In the genomic region with DNA sequence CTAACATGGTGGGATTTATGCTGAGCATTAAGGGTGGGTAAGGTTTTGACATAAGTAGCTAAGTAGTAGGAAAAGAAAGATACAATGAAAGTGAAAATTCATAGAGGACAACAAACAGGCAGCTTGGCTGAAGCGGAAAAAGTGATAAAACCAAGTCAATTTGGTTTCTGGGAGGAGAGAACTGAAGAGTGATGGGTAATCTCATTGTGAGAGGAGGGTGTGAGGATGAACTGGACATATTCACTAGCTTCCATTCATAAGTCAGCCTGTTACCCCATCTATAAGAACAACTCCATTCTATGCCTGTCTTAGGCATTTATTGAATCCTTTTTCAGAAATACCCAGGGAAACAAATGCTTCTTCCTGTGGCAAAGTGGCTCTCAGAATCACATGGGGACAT, we compare ENCODE assay signal across 15 cellular contexts.
DNase-seq lines count a peak whose midpoint lies in the region; ATAC-seq lines count a peak whose summit lies in the region.
"Had no signal": no experiment of that assay in that cellular context is flagged by ENCODE, and none has a peak within 500 bp of the region (broad histone marks: within the 10 kb centered on the region; RNA-seq: fewer than 3 reads in every experiment).

No MANE protein-coding gene starts in this region.

- H3K4me1 Mint-ChIP-seq in activated CD4-positive, alpha-beta T cell treated with anti-CD3 and anti-CD28 coated beads for 36 hours: peaks cover 9% of the 10 kb centered on the region
- H3K4me1 Mint-ChIP-seq in activated T-cell treated with anti-CD3 and anti-CD28 coated beads, Interleukin-2, amount 50 U/mL, for 4 hours (ENCODE audit: low read depth): peaks cover 4% of the 10 kb centered on the region
- peaks cover 31% of the 10 kb centered on the region for H3K4me1 Mint-ChIP-seq in activated naive CD8-positive, alpha-beta T cell treated with anti-CD3 and anti-CD28 coated beads, Interleukin-2, amount 50 U/mL, for 24 hours
- peaks cover 5% of the 10 kb centered on the region for H3K4me1 Mint-ChIP-seq in activated naive CD8-positive, alpha-beta T cell treated with anti-CD3 and anti-CD28 coated beads for 36 hours
- H3K4me1 Mint-ChIP-seq: B cell; CD4-positive, CD25-positive, alpha-beta regulatory T cell had no signal

- no peaks in the 10 kb centered on the region for H3K9me3 Mint-ChIP-seq in activated CD4-positive, alpha-beta T cell treated with anti-CD3 and anti-CD28 coated beads for 36 hours (ENCODE audit: low read depth)
- H3K9me3 Mint-ChIP-seq in activated T-cell treated with anti-CD3 and anti-CD28 coated beads, Interleukin-2, amount 50 U/mL, for 4 hours: no peaks in the 10 kb centered on the region
- peaks cover 3% of the 10 kb centered on the region for H3K9me3 Mint-ChIP-seq in activated naive CD8-positive, alpha-beta T cell treated with anti-CD3 and anti-CD28 coated beads, Interleukin-2, amount 50 U/mL, for 24 hours
- no peaks in the 10 kb centered on the region for H3K9me3 Mint-ChIP-seq in activated naive CD8-positive, alpha-beta T cell treated with anti-CD3 and anti-CD28 coated beads for 36 hours
- H3K9me3 Mint-ChIP-seq: CD8-positive, alpha-beta T cell; HFFc6 had no signal

- no peak overlapping the region for H3K27ac Mint-ChIP-seq in activated CD4-positive, alpha-beta T cell treated with anti-CD3 and anti-CD28 coated beads for 36 hours
- peak overlapping the region; percentile 29 for H3K27ac Mint-ChIP-seq in activated naive CD8-positive, alpha-beta T cell treated with anti-CD3 and anti-CD28 coated beads, Interleukin-2, amount 50 U/mL, for 24 hours
- H3K27ac Mint-ChIP-seq in activated naive CD8-positive, alpha-beta T cell treated with anti-CD3 and anti-CD28 coated beads for 36 hours: no peak overlapping the region
- H3K27ac Mint-ChIP-seq: B cell; CD4-positive, CD25-positive, alpha-beta regulatory T cell; CD8-positive, alpha-beta T cell; HFFc6 had no signal

- peak; percentile 42 for ATAC-seq in activated CD4-positive, alpha-beta T cell treated with anti-CD3 and anti-CD28 coated beads for 36 hours
- ATAC-seq in activated T-cell treated with anti-CD3 and anti-CD28 coated beads, Interleukin-2, amount 50 U/mL, for 4 hours: peak; percentile 23 to 24
- ATAC-seq in activated naive CD8-positive, alpha-beta T cell treated with anti-CD3 and anti-CD28 coated beads, Interleukin-2, amount 50 U/mL, for 24 hours: peak; percentile 58
- ATAC-seq: CD8-positive, alpha-beta T cell had no signal

- POLR2A ChIA-PET in activated CD4-positive, alpha-beta T cell treated with anti-CD3 and anti-CD28 coated beads for 36 hours (lab: Charles Lee): no interaction called here

- CTCF ChIA-PET in activated CD4-positive, alpha-beta T cell treated with anti-CD3 and anti-CD28 coated beads for 36 hours (lab: Charles Lee): interaction anchor here (2.4 kb wide), 1 partner anchor 220 kb away, joined by 8 read pairs; no protein-coding TSS in a partner anchor

- H3K27me3 Mint-ChIP-seq in activated CD4-positive, alpha-beta T cell treated with anti-CD3 and anti-CD28 coated beads for 36 hours: no peaks in the 10 kb centered on the region
- no peaks in the 10 kb centered on the region for H3K27me3 Mint-ChIP-seq in activated T-cell treated with anti-CD3 and anti-CD28 coated beads, Interleukin-2, amount 50 U/mL, for 4 hours (ENCODE audit: low read depth)
- peaks cover 4% of the 10 kb centered on the region for H3K27me3 Mint-ChIP-seq in activated naive CD8-positive, alpha-beta T cell treated with anti-CD3 and anti-CD28 coated beads, Interleukin-2, amount 50 U/mL, for 24 hours
- H3K27me3 Mint-ChIP-seq in activated naive CD8-positive, alpha-beta T cell treated with anti-CD3 and anti-CD28 coated beads for 36 hours: no peaks in the 10 kb centered on the region
- H3K27me3 Mint-ChIP-seq: B cell had no signal

- DNase-seq in activated CD4-positive, alpha-beta T cell treated with anti-CD3 and anti-CD28 coated beads for 36 hours: no peak
- DNase-seq in activated CD4-positive, alpha-beta T cell treated with anti-CD3 and anti-CD28 coated beads, Interleukin-2, amount 50 U/mL, for 48 hours: no peak
- no peak for DNase-seq in activated T-cell treated with anti-CD3 and anti-CD28 coated beads, Interleukin-2, amount 50 U/mL, for 4 hours
- DNase-seq in activated T-cell treated with anti-CD3 and anti-CD28 coated beads, Interleukin-2, amount 50 U/mL, for 48 hours: no peak
- DNase-seq in activated naive CD8-positive, alpha-beta T cell treated with anti-CD3 and anti-CD28 coated beads, Interleukin-2, amount 50 U/mL, for 24 hours: no peak
- no peak for DNase-seq in activated naive CD8-positive, alpha-beta T cell treated with anti-CD3 and anti-CD28 coated beads for 36 hours
- DNase-seq in stimulated activated CD4-positive, alpha-beta T cell treated with anti-CD3 and anti-CD28 coated beads, Interleukin-4, amount 100 ng/mL, for 1 hour: no peak
- DNase-seq: Caco-2; CD4-positive, CD25-positive, alpha-beta regulatory T cell; CD8-positive, alpha-beta T cell; DMS153; DND-41; GOT3; HFFc6 had no signal

- intact Hi-C loops in activated CD4-positive, alpha-beta T cell treated with anti-CD3 and anti-CD28 coated beads for 36 hours (cut with DNase I, micrococcal nuclease): no loop called here

- H3K36me3 Mint-ChIP-seq in activated CD4-positive, alpha-beta T cell treated with anti-CD3 and anti-CD28 coated beads for 36 hours (ENCODE audit: low read depth): no peaks in the 10 kb centered on the region
- no peaks in the 10 kb centered on the region for H3K36me3 Mint-ChIP-seq in activated T-cell treated with anti-CD3 and anti-CD28 coated beads, Interleukin-2, amount 50 U/mL, for 4 hours (ENCODE audit: insufficient read depth)
- no peaks in the 10 kb centered on the region for H3K36me3 Mint-ChIP-seq in activated naive CD8-positive, alpha-beta T cell treated with anti-CD3 and anti-CD28 coated beads, Interleukin-2, amount 50 U/mL, for 24 hours (ENCODE audit: low read depth)
- no peaks in the 10 kb centered on the region for H3K36me3 Mint-ChIP-seq in activated naive CD8-positive, alpha-beta T cell treated with anti-CD3 and anti-CD28 coated beads for 36 hours
- H3K36me3 Mint-ChIP-seq: CD4-positive, CD25-positive, alpha-beta regulatory T cell; CD8-positive, alpha-beta T cell had no signal

- no peak overlapping the region for H3K4me3 Mint-ChIP-seq in activated CD4-positive, alpha-beta T cell treated with anti-CD3 and anti-CD28 coated beads for 36 hours
- H3K4me3 Mint-ChIP-seq in activated T-cell treated with anti-CD3 and anti-CD28 coated beads, Interleukin-2, amount 50 U/mL, for 4 hours: no peak overlapping the region
- H3K4me3 Mint-ChIP-seq in activated naive CD8-positive, alpha-beta T cell treated with anti-CD3 and anti-CD28 coated beads, Interleukin-2, amount 50 U/mL, for 24 hours: no peak overlapping the region
- H3K4me3 Mint-ChIP-seq in activated naive CD8-positive, alpha-beta T cell treated with anti-CD3 and anti-CD28 coated beads for 36 hours: no peak overlapping the region
- H3K4me3 Mint-ChIP-seq: B cell; CD4-positive, CD25-positive, alpha-beta regulatory T cell; CD8-positive, alpha-beta T cell; HFFc6 had no signal
